In genomic region chr9:111052831-111053230, GRCh38 we compare ENCODE assay signal across 23 cellular contexts. TPM values are rescaled to one million over a fixed set of nuclear protein-coding genes. Genes with fewer than 3 reads are reported as not detected.
DNase-seq lines count a peak whose midpoint lies in the region; ATAC-seq and TF ChIP-seq lines count a peak whose summit lies in the region.
"Had no signal": no experiment of that assay in that cellular context is flagged by ENCODE, and none has a peak within 500 bp of the region (broad histone marks: within the 10 kb centered on the region; RNA-seq: fewer than 3 reads in every experiment).

No MANE protein-coding gene starts in this region.

- DNase-seq in A172 (ENCODE audit: low spot score): peak; percentile 9
- DNase-seq in HK-2 (ENCODE audit: unreplicated experiment): peak; percentile 22
- peak; percentile 41 for DNase-seq in fibroblast of the aortic adventitia (ENCODE audit: low read depth)
- no peak for DNase-seq in nucleus accumbens (lab: John Stamatoyannopoulos, UW)
- no peak for DNase-seq in activated CD4-positive, alpha-beta T cell treated with anti-CD3 and anti-CD28 coated beads, Interleukin-2, amount 50 U/mL, for 4 hours
- DNase-seq in hypothalamus (lab: John Stamatoyannopoulos, UW): no peak
- DNase-seq: 8988T; activated B cell treated with CpG ODN at 0.5 μM for 24 hours; activated CD8-positive, alpha-beta T cell treated with anti-CD3 and anti-CD28 coated beads, Interleukin-2, amount 10 ng/mL, durations not matched to agents 7 days and 5 days; activated naive CD4-positive, alpha-beta T cell treated with anti-CD3 and anti-CD28 coated beads, Interleukin-2, amount 10 ng/mL, durations not matched to agents 7 days and 5 days; activated T-cell treated with anti-CD3 and anti-CD28 coated beads, Interleukin-2, amount 50 U/mL, for 24 hours; C1 segment of cervical spinal cord; effector memory CD8-positive, alpha-beta T cell; GF-D8; heart right ventricle; NCI-H187; NCI-H2227 treated with DMSO at 0.1 percent for 48 hours; NCI-H82; stimulated activated CD4-positive, alpha-beta T cell treated with anti-CD3 and anti-CD28 coated beads, Interleukin-12 subunit alpha, Interleukin-12 subunit beta, amount 100 ng/mL, for 4 hours had no signal

- no peak overlapping the region for H3K4me3 ChIP-seq in fibroblast of the aortic adventitia (ENCODE audit: low read depth, low read length)
- H3K4me3 ChIP-seq: heart right ventricle had no signal

- ATAC-seq in SK-N-SH treated with all-trans-retinoic acid at 6 μM for 48 hours (peak; percentile 45; the same call in 1 of the 3 replicates), HG03354 (IDR thresholded peaks at IDR 0.05; ENCODE audit: poor library complexity, severe bottlenecking, unreplicated experiment) (no peak)
- ATAC-seq: activated CD8-positive, alpha-beta T cell treated with anti-CD3 and anti-CD28 coated beads, Interleukin-2, amount 10 ng/mL, durations not matched to agents 7 days and 5 days; effector memory CD8-positive, alpha-beta T cell; heart right ventricle had no signal

- TF ChIP-seq CTCF in fibroblast of the aortic adventitia (IDR thresholded peaks at IDR 0.05; ENCODE audit: insufficient read depth, low read length): no peak

TF ChIP-seq in SK-N-SH treated with all-trans-retinoic acid at 6 μM for 48 hours, 23 proteins besides CTCF, POLR2A, EP300 and RAD21:
- TF ChIP-seq TOX (CRISPR knock-in tag; IDR thresholded peaks at IDR 0.05; ENCODE audit: borderline replicate concordance): no peak
- TF ChIP-seq OSR1 (CRISPR knock-in tag; IDR thresholded peaks at IDR 0.05): no peak
- TF ChIP-seq PATZ1 (CRISPR knock-in tag; IDR thresholded peaks at IDR 0.05; ENCODE audit: borderline replicate concordance): no peak
- TF ChIP-seq ZC3H10 (CRISPR knock-in tag; IDR thresholded peaks at IDR 0.05): no peak
- no peak for TF ChIP-seq POU6F1 (CRISPR knock-in tag; IDR thresholded peaks at IDR 0.05; ENCODE audit: borderline replicate concordance, low read depth)
- TF ChIP-seq SNAI2 (CRISPR knock-in tag; IDR thresholded peaks at IDR 0.05): no peak
- no peak for TF ChIP-seq CSDC2 (CRISPR knock-in tag; IDR thresholded peaks at IDR 0.05)
- no peak for TF ChIP-seq BACH2 (CRISPR knock-in tag; IDR thresholded peaks at IDR 0.05; ENCODE audit: borderline replicate concordance)
- no peak for TF ChIP-seq GLIS3 (CRISPR knock-in tag; IDR thresholded peaks at IDR 0.05)
- TF ChIP-seq ESRRG (CRISPR knock-in tag; IDR thresholded peaks at IDR 0.05): no peak
- TF ChIP-seq TCF4 (CRISPR knock-in tag; IDR thresholded peaks at IDR 0.05; ENCODE audit: borderline replicate concordance): no peak
- TF ChIP-seq ZNF70 (CRISPR knock-in tag; IDR thresholded peaks at IDR 0.05): no peak

RNA-seq across cellular contexts. Expression of gene LPAR1, which starts 14.6 kb away (rescaled TPM):
- 3.7 and 5.4 TPM in 2 replicates for total RNA-seq in A172 (2014; rRNA removed; shearing (Covaris generic))
- total RNA-seq in fibroblast of the aortic adventitia (ENCODE audit: low replicate concordance): 39.2 and 265 TPM in 2 replicates
- total RNA-seq: activated B cell treated with CpG ODN at 0.5 μM for 24 hours; activated CD8-positive, alpha-beta T cell treated with anti-CD3 and anti-CD28 coated beads, Interleukin-2, amount 10 ng/mL, durations not matched to agents 7 days and 5 days; SK-MEL-5; T-helper 2 cell treated with Interferon-gamma antibody and Interleukin-4, amounts not matched to agents 100 ng/mL and 5 ng/mL, for 36 hours had no signal

Comparison
In these comparisons a context has a peak if more than half of its experiments do, and no peak if none do; other contexts are left out.
1. DNase-seq: peak in A172 (single experiment), HK-2 (single experiment) and fibroblast of the aortic adventitia (single experiment); none in nucleus accumbens (0 of 56), activated CD4-positive, alpha-beta T cell treated with anti-CD3 and anti-CD28 coated beads, Interleukin-2, amount 50 U/mL, for 4 hours (0 of 2) and hypothalamus (0 of 51).